In genomic region chrX:69504626-69505612, GRCh38 we compare ENCODE assay signal across 9 cellular contexts. TPM values are rescaled to one million over a fixed set of nuclear protein-coding genes. Genes with fewer than 3 reads are reported as not detected.
DNase-seq lines count a peak whose midpoint lies in the region; ATAC-seq and TF ChIP-seq lines count a peak whose summit lies in the region.
"Had no signal": no experiment of that assay in that cellular context is flagged by ENCODE, and none has a peak within 500 bp of the region (broad histone marks: within the 10 kb centered on the region; RNA-seq: fewer than 3 reads in every experiment).

No MANE protein-coding gene starts in this region.

- 38 to 61% (median 52%) methylated on average over 98 to 146 of the region's 146 CpGs for WGBS in ovary, 3 donors

- ATAC-seq in GM19395 (IDR thresholded peaks at IDR 0.05; ENCODE audit: unreplicated experiment), result no peak
- ATAC-seq in GM21717 (IDR thresholded peaks at IDR 0.05; ENCODE audit: unreplicated experiment), result no peak

- peak overlapping the region; percentile 78 for H3K4me2 ChIP-seq in Karpas-422 (ENCODE audit: low read depth, low read length, poor library complexity, severe bottlenecking)

- peak overlapping the region; percentile 64 for H3K9ac ChIP-seq in Karpas-422 (ENCODE audit: low read length)

- intact Hi-C loops in ovary (cut with DNase I), result no loop called here

- no peak for TF ChIP-seq EP300 in ovary (IDR thresholded peaks at IDR 0.05)

- no peak for TF ChIP-seq POLR2A in ovary (IDR thresholded peaks at IDR 0.05)

- TF ChIP-seq CTCF in ovary (IDR thresholded peaks at IDR 0.05), result no peak

- no peaks in the 10 kb centered on the region for H3K79me2 ChIP-seq in Karpas-422 (ENCODE audit: low read length)

- H2AFZ ChIP-seq in Karpas-422 (ENCODE audit: low read length), result peak overlapping the region; percentile 78

- no peaks in the 10 kb centered on the region for H4K20me1 ChIP-seq in Karpas-422 (ENCODE audit: insufficient read depth, low read depth, low read length)

- DNase-seq in ELF-1 (ENCODE audit: low read depth, low spot score) (peak; percentile 25), Karpas-422 (no peak), epithelial cell of prostate (ENCODE audit: low read depth, low spot score) (no peak), ovary (no peak), dedifferentiated amniotic fluid mesenchymal stem cell (ENCODE audit: extremely low spot score) (no peak), NCI-H345 (lab: John Stamatoyannopoulos, UW) (no peak)
- DNase-seq: activated CD4-positive, alpha-beta T cell treated with anti-CD3 and anti-CD28 coated beads for 1 hour had no signal

- H3K27me3 ChIP-seq in Karpas-422 (ENCODE audit: low read length), result no peaks in the 10 kb centered on the region
- H3K27me3 ChIP-seq in ovary, result no peaks in the 10 kb centered on the region

- H3K4me3 ChIP-seq in Karpas-422 (ENCODE audit: low read length) (peak overlapping the region; percentile 63; the same call in 1 of the 2 replicates), ovary (peak overlapping the region; percentile 39)

- H3K4me1 ChIP-seq in Karpas-422 (ENCODE audit: low read length), result no peaks in the 10 kb centered on the region
- H3K4me1 ChIP-seq in ovary (ENCODE audit: insufficient read depth), result no peaks in the 10 kb centered on the region

- no peaks in the 10 kb centered on the region for H3K9me3 ChIP-seq in Karpas-422 (ENCODE audit: low read length)
- H3K9me3 ChIP-seq in ovary, result no peaks in the 10 kb centered on the region

- H3K36me3 ChIP-seq in Karpas-422 (ENCODE audit: insufficient read depth, low read length) (no peaks in the 10 kb centered on the region), ovary (no peaks in the 10 kb centered on the region)

- H3K27ac ChIP-seq in Karpas-422 (ENCODE audit: low read length) (no peak overlapping the region), epithelial cell of prostate (peak overlapping the region; percentile 92), ovary (no peak overlapping the region)

- no peaks in the 10 kb centered on the region for H3K9me2 ChIP-seq in Karpas-422 (replicated peaks; ENCODE audit: insufficient read depth, low read length)

RNA-seq across cellular contexts. Expression of gene NALF2, which starts 0.8 kb away (rescaled TPM):
- total RNA-seq in Karpas-422 (2014; rRNA removed; shearing (Covaris generic); ENCODE audit: low replicate concordance), result 0.41 and 0.65 TPM in 2 replicates
- total RNA-seq in ovary, result under 1 TPM in 6 of 7 donors, not detected in 1; 0.28 to 0.77 (median 0.50) TPM
- polyA plus RNA-seq in ovary, result under 1 TPM; 0.07 to 0.20 TPM
